Comparison of ENCODE assay signal across 8 cellular contexts in genomic region chr19:12955996-12956395, GRCh38. TPM values are rescaled to one million over a fixed set of nuclear protein-coding genes. Genes with fewer than 3 reads are reported as not detected.
DNase-seq lines count a peak whose midpoint lies in the region; ATAC-seq lines count a peak whose summit lies in the region.

No MANE protein-coding gene starts in this region.

- peaks cover 34% of the 10 kb centered on the region for H3K4me1 Mint-ChIP-seq in activated CD4-positive, alpha-beta T cell treated with anti-CD3 and anti-CD28 coated beads for 36 hours
- H3K4me1 Mint-ChIP-seq in activated T-helper 2 cell treated with anti-CD3 and anti-CD28 coated beads, Interferon-gamma antibody, Interleukin-2, Interleukin-4, amounts not matched to agents 10 μg/mL and 5 μg/mL and 100 μg/mL, durations not matched to agents 14 hours and 24 hours and 36 hours (ENCODE audit: low read depth) = peaks cover 23% of the 10 kb centered on the region

- H3K4me3 ChIP-seq in iPS-18c (ENCODE audit: insufficient read depth, low read depth, low read length) (peak overlapping the region; percentile 98), stomach smooth muscle (ENCODE audit: low read length in 2 of 2) (peak overlapping the region; percentile 93 to 95)

- intact Hi-C loops in activated CD4-positive, alpha-beta T cell treated with anti-CD3 and anti-CD28 coated beads for 36 hours (cut with DNase I, micrococcal nuclease) = loop anchor here (2.0 kb wide), 2 partner anchors 17 to 37 kb away; partner anchors contain the start of genes CALR (in 1 of the 2) and SYCE2 (in 1 of the 2)
- intact Hi-C loops in activated T-helper 2 cell treated with anti-CD3 and anti-CD28 coated beads, Interferon-gamma antibody, Interleukin-2, Interleukin-4, amounts not matched to agents 10 μg/mL and 5 μg/mL and 100 μg/mL, durations not matched to agents 14 hours and 24 hours and 36 hours (cut with micrococcal nuclease) = loop anchor here (1.0 kb wide), 1 partner anchor 11 kb away; the partner anchor contains the start of gene RAD23A

- POLR2A ChIA-PET in activated CD4-positive, alpha-beta T cell treated with anti-CD3 and anti-CD28 coated beads for 36 hours (lab: Charles Lee) = interaction anchor here (0.6 to 1.4 kb wide), 2 partner anchors 10 to 66 kb away, joined by 3 to 6 read pairs; no protein-coding TSS in a partner anchor

- no peak overlapping the region for H3K9ac ChIP-seq in stomach smooth muscle (ENCODE audit: low read length in 2 of 2)

- H3K27me3 ChIP-seq in stomach smooth muscle (ENCODE audit: control insufficient read depth in 1 of 2, insufficient read depth in 2 of 2, low read length in 2 of 2) = no peaks in the 10 kb centered on the region

- H3K36me3 ChIP-seq in stomach smooth muscle (ENCODE audit: control insufficient read depth in 2 of 2, insufficient read depth in 2 of 2, low read length in 2 of 2) = peaks cover 11 to 17% of the 10 kb centered on the region in 2 donors

- H3K36me3 Mint-ChIP-seq in activated CD4-positive, alpha-beta T cell treated with anti-CD3 and anti-CD28 coated beads for 36 hours (ENCODE audit: low read depth) = peaks cover 46% of the 10 kb centered on the region
- H3K36me3 Mint-ChIP-seq in activated T-helper 2 cell treated with anti-CD3 and anti-CD28 coated beads, Interferon-gamma antibody, Interleukin-2, Interleukin-4, amounts not matched to agents 10 μg/mL and 5 μg/mL and 100 μg/mL, durations not matched to agents 14 hours and 24 hours and 36 hours (ENCODE audit: low read depth) = peaks cover 50% of the 10 kb centered on the region

- no peak for DNase-seq in activated CD4-positive, alpha-beta T cell treated with anti-CD3 and anti-CD28 coated beads for 36 hours
- DNase-seq in activated CD4-positive, alpha-beta T cell treated with anti-CD3 and anti-CD28 coated beads, Interleukin-2, amount 50 U/mL, for 1 hour = no peak
- no peak for DNase-seq in activated T-helper 2 cell treated with anti-CD3 and anti-CD28 coated beads, Interferon-gamma antibody, Interleukin-2, Interleukin-4, amounts not matched to agents 10 μg/mL and 5 μg/mL and 100 μg/mL, durations not matched to agents 14 hours and 24 hours and 36 hours (ENCODE audit: low spot score)
- no peak for DNase-seq in NCI-H82 treated with DMSO at 0.1 percent for 48 hours (lab: John Stamatoyannopoulos, UW; ENCODE audit: unreplicated experiment)

- H3K4me1 ChIP-seq in stomach smooth muscle (ENCODE audit: control insufficient read depth, insufficient read depth, low read length) = peaks cover 28% of the 10 kb centered on the region

- no peaks in the 10 kb centered on the region for H3K9me3 Mint-ChIP-seq in activated CD4-positive, alpha-beta T cell treated with anti-CD3 and anti-CD28 coated beads for 36 hours (ENCODE audit: low read depth)
- no peaks in the 10 kb centered on the region for H3K9me3 Mint-ChIP-seq in activated T-helper 2 cell treated with anti-CD3 and anti-CD28 coated beads, Interferon-gamma antibody, Interleukin-2, Interleukin-4, amounts not matched to agents 10 μg/mL and 5 μg/mL and 100 μg/mL, durations not matched to agents 14 hours and 24 hours and 36 hours

- CTCF ChIA-PET in activated CD4-positive, alpha-beta T cell treated with anti-CD3 and anti-CD28 coated beads for 36 hours (lab: Charles Lee) = interaction anchor here (0.6 to 5.4 kb wide), 5 partner anchors 9 to 231 kb away, joined by 3 to 38 read pairs (median 4); partner anchors contain the start of gene NACC1

- H3K4me3 Mint-ChIP-seq in activated CD4-positive, alpha-beta T cell treated with anti-CD3 and anti-CD28 coated beads for 36 hours = peak overlapping the region; percentile 91
- H3K4me3 Mint-ChIP-seq in activated T-helper 2 cell treated with anti-CD3 and anti-CD28 coated beads, Interferon-gamma antibody, Interleukin-2, Interleukin-4, amounts not matched to agents 10 μg/mL and 5 μg/mL and 100 μg/mL, durations not matched to agents 14 hours and 24 hours and 36 hours (ENCODE audit: low read depth) = peak overlapping the region; percentile 93

- H3K27me3 Mint-ChIP-seq in activated CD4-positive, alpha-beta T cell treated with anti-CD3 and anti-CD28 coated beads for 36 hours = no peaks in the 10 kb centered on the region
- H3K27me3 Mint-ChIP-seq in activated T-helper 2 cell treated with anti-CD3 and anti-CD28 coated beads, Interferon-gamma antibody, Interleukin-2, Interleukin-4, amounts not matched to agents 10 μg/mL and 5 μg/mL and 100 μg/mL, durations not matched to agents 14 hours and 24 hours and 36 hours (ENCODE audit: low read depth) = peaks cover 2% of the 10 kb centered on the region

- H3K27ac Mint-ChIP-seq in activated CD4-positive, alpha-beta T cell treated with anti-CD3 and anti-CD28 coated beads for 36 hours = peak overlapping the region; percentile 88
- peak overlapping the region; percentile 46 for H3K27ac Mint-ChIP-seq in activated T-helper 2 cell treated with anti-CD3 and anti-CD28 coated beads, Interferon-gamma antibody, Interleukin-2, Interleukin-4, amounts not matched to agents 10 μg/mL and 5 μg/mL and 100 μg/mL, durations not matched to agents 14 hours and 24 hours and 36 hours

- ATAC-seq in activated CD4-positive, alpha-beta T cell treated with anti-CD3 and anti-CD28 coated beads for 36 hours = no peak
- no peak for ATAC-seq in GM18498 (IDR thresholded peaks at IDR 0.05; ENCODE audit: unreplicated experiment)
- ATAC-seq in HG03045 (IDR thresholded peaks at IDR 0.05; ENCODE audit: unreplicated experiment) = no peak

- H3K9me3 ChIP-seq in iPS-18c (ENCODE audit: control insufficient read depth, insufficient read depth, low read length) = peaks cover 2% of the 10 kb centered on the region
- H3K9me3 ChIP-seq in stomach smooth muscle (ENCODE audit: control insufficient read depth in 2 of 2, low read length in 2 of 2) = no peaks in the 10 kb centered on the region

- peak overlapping the region; percentile 76 for H3K27ac ChIP-seq in stomach smooth muscle (ENCODE audit: low read length)

RNA-seq across cellular contexts. Expression of gene GADD45GIP1, which starts 1.0 kb away (rescaled TPM):
- total RNA-seq in activated CD4-positive, alpha-beta T cell treated with anti-CD3 and anti-CD28 coated beads for 36 hours = 10 to 100 TPM; 31.1 to 36.3 TPM
- 29.2 and 32.6 TPM in 2 replicates for total RNA-seq in activated T-helper 2 cell treated with anti-CD3 and anti-CD28 coated beads, Interferon-gamma antibody, Interleukin-2, Interleukin-4, amounts not matched to agents 10 μg/mL and 5 μg/mL and 100 μg/mL, durations not matched to agents 14 hours and 24 hours and 36 hours

RNA-seq across cellular contexts. Expression of gene RAD23A, which starts 10.3 kb away (rescaled TPM):
- total RNA-seq in activated CD4-positive, alpha-beta T cell treated with anti-CD3 and anti-CD28 coated beads for 36 hours = 100 to 1,000 TPM; 189 to 265 TPM
- 189 and 196 TPM in 2 replicates for total RNA-seq in activated T-helper 2 cell treated with anti-CD3 and anti-CD28 coated beads, Interferon-gamma antibody, Interleukin-2, Interleukin-4, amounts not matched to agents 10 μg/mL and 5 μg/mL and 100 μg/mL, durations not matched to agents 14 hours and 24 hours and 36 hours

RNA-seq across cellular contexts. Expression of gene DAND5, which starts 13.4 kb away (rescaled TPM):
- total RNA-seq in activated CD4-positive, alpha-beta T cell treated with anti-CD3 and anti-CD28 coated beads for 36 hours = under 1 TPM; 0.21 to 0.25 TPM
- total RNA-seq in activated T-helper 2 cell treated with anti-CD3 and anti-CD28 coated beads, Interferon-gamma antibody, Interleukin-2, Interleukin-4, amounts not matched to agents 10 μg/mL and 5 μg/mL and 100 μg/mL, durations not matched to agents 14 hours and 24 hours and 36 hours = 0.16 TPM in 1 of 2 replicates, not detected in the other

RNA-seq across cellular contexts. Expression of gene CALR, which starts 17.6 kb away (rescaled TPM):
- 100 to 1,000 TPM; 557 to 569 TPM for total RNA-seq in activated CD4-positive, alpha-beta T cell treated with anti-CD3 and anti-CD28 coated beads for 36 hours
- total RNA-seq in activated T-helper 2 cell treated with anti-CD3 and anti-CD28 coated beads, Interferon-gamma antibody, Interleukin-2, Interleukin-4, amounts not matched to agents 10 μg/mL and 5 μg/mL and 100 μg/mL, durations not matched to agents 14 hours and 24 hours and 36 hours = 984 and 991 TPM in 2 replicates

RNA-seq across cellular contexts. Expression of gene FARSA, which starts 22.5 kb away (rescaled TPM):
- 100 to 1,000 TPM; 120 to 142 TPM for total RNA-seq in activated CD4-positive, alpha-beta T cell treated with anti-CD3 and anti-CD28 coated beads for 36 hours
- total RNA-seq in activated T-helper 2 cell treated with anti-CD3 and anti-CD28 coated beads, Interferon-gamma antibody, Interleukin-2, Interleukin-4, amounts not matched to agents 10 μg/mL and 5 μg/mL and 100 μg/mL, durations not matched to agents 14 hours and 24 hours and 36 hours = 165 and 166 TPM in 2 replicates
